27 cellular contexts compared by ENCODE assay signal in genomic region chr18:58583569-58583968, GRCh38. TPM values are rescaled to one million over a fixed set of nuclear protein-coding genes. Genes with fewer than 3 reads are reported as not detected.
DNase-seq lines count a peak whose midpoint lies in the region; ATAC-seq and TF ChIP-seq lines count a peak whose summit lies in the region.
"Had no signal": no experiment of that assay in that cellular context is flagged by ENCODE, and none has a peak within 500 bp of the region (broad histone marks: within the 10 kb centered on the region; RNA-seq: fewer than 3 reads in every experiment).

No MANE protein-coding gene starts in this region.

- H3F3A ChIP-seq in smooth muscle cell (ENCODE audit: low read depth), result peaks cover 27% of the 10 kb centered on the region

- H2AFZ ChIP-seq in smooth muscle cell (ENCODE audit: low read depth), result no peak overlapping the region
- H2AFZ ChIP-seq: hepatocyte, parathyroid adenoma had no signal

- no peak overlapping the region for H4K5ac ChIP-seq in mesendoderm (ENCODE audit: low read length)

- H3K4ac ChIP-seq in mesendoderm (ENCODE audit: low read depth, low read length), result peak overlapping the region; percentile 90

- no peak overlapping the region for H3K56ac ChIP-seq in mesendoderm (ENCODE audit: low read length)

- peak overlapping the region; percentile 17 for H3K27ac Mint-ChIP-seq in activated CD4-positive, alpha-beta T cell treated with anti-CD3 and anti-CD28 coated beads, Interleukin-2, amount 10 ng/mL, durations not matched to agents 7 days and 5 days
- H3K27ac Mint-ChIP-seq: activated CD8-positive, alpha-beta T cell treated with anti-CD3 and anti-CD28 coated beads, Interleukin-2, amount 10 ng/mL, durations not matched to agents 7 days and 5 days; activated naive CD8-positive, alpha-beta T cell treated with anti-CD3 and anti-CD28 coated beads, Interleukin-2, amount 50 U/mL, for 24 hours had no signal

- no peak overlapping the region for H2AK5ac ChIP-seq in mesendoderm (ENCODE audit: low read length)

- no peak overlapping the region for H2BK5ac ChIP-seq in mesendoderm (ENCODE audit: low read length)

- H3K9ac ChIP-seq in mesendoderm (ENCODE audit: low read length), result no peak overlapping the region
- H3K9ac ChIP-seq in smooth muscle cell (ENCODE audit: low read depth), result no peak overlapping the region
- H3K9ac ChIP-seq: parathyroid adenoma had no signal

- H3K27ac ChIP-seq in SJSA1, result peak overlapping the region; percentile 91
- no peak overlapping the region for H3K27ac ChIP-seq in mesendoderm (ENCODE audit: low read depth, low read length)
- peak overlapping the region; percentile 78 for H3K27ac ChIP-seq in smooth muscle cell (ENCODE audit: low read depth)
- H3K27ac ChIP-seq: body of pancreas, hepatocyte, left lung, parathyroid adenoma, tibial nerve had no signal

- H3K4me1 ChIP-seq in SJSA1 (replicated peaks), result peaks cover 57% of the 10 kb centered on the region
- H3K4me1 ChIP-seq in mesendoderm (ENCODE audit: control insufficient read depth, low read depth, low read length), result peaks cover 10% of the 10 kb centered on the region
- peaks cover 40% of the 10 kb centered on the region for H3K4me1 ChIP-seq in smooth muscle cell (ENCODE audit: low read depth)
- H3K4me1 ChIP-seq: left lung, parathyroid adenoma, tibial nerve had no signal

- H4K20me1 ChIP-seq in smooth muscle cell (ENCODE audit: low read depth), result no peaks in the 10 kb centered on the region

- H3K4me2 ChIP-seq in mesendoderm (ENCODE audit: low read length) (no peak overlapping the region), smooth muscle cell (peak overlapping the region; percentile 78)
- H3K4me2 ChIP-seq: hepatocyte had no signal

- H3K27me3 ChIP-seq in SJSA1 (replicated peaks), result no peaks in the 10 kb centered on the region
- no peaks in the 10 kb centered on the region for H3K27me3 ChIP-seq in mesendoderm (ENCODE audit: insufficient read depth, low read length, poor library complexity)
- H3K27me3 ChIP-seq in smooth muscle cell (ENCODE audit: low read depth), result no peaks in the 10 kb centered on the region
- H3K27me3 ChIP-seq: body of pancreas, hepatocyte had no signal

- POLR2A ChIA-PET in activated CD4-positive, alpha-beta T cell treated with anti-CD3 and anti-CD28 coated beads, Interleukin-2, amount 10 ng/mL, durations not matched to agents 7 days and 5 days (lab: Charles Lee), result no interaction called here

- H3K18ac ChIP-seq in mesendoderm (ENCODE audit: low read length), result peak overlapping the region; percentile 92

- no peak overlapping the region for H2BK15ac ChIP-seq in mesendoderm (replicated peaks; ENCODE audit: low read depth)

- peaks cover 12% of the 10 kb centered on the region for H3K27me3 Mint-ChIP-seq in activated CD4-positive, alpha-beta T cell treated with anti-CD3 and anti-CD28 coated beads, Interleukin-2, amount 10 ng/mL, durations not matched to agents 7 days and 5 days

- no peaks in the 10 kb centered on the region for H3K79me1 ChIP-seq in mesendoderm (ENCODE audit: low read length)

- CTCF ChIA-PET in activated CD4-positive, alpha-beta T cell treated with anti-CD3 and anti-CD28 coated beads, Interleukin-2, amount 10 ng/mL, durations not matched to agents 7 days and 5 days (lab: Charles Lee), result no interaction called here

- no peak for ATAC-seq in HG02870 (IDR thresholded peaks at IDR 0.05; ENCODE audit: unreplicated experiment)
- ATAC-seq: activated CD8-positive, alpha-beta T cell treated with anti-CD3 and anti-CD28 coated beads, Interleukin-2, amount 10 ng/mL, durations not matched to agents 7 days and 5 days; activated naive CD8-positive, alpha-beta T cell treated with anti-CD3 and anti-CD28 coated beads, Interleukin-2, amount 50 U/mL, for 24 hours; body of pancreas; left lung; naive thymus-derived CD8-positive, alpha-beta T cell; right cardiac atrium had no signal

- H4K8ac ChIP-seq in mesendoderm (ENCODE audit: low read depth, low read length), result no peak overlapping the region

- no peak overlapping the region for H2BK120ac ChIP-seq in mesendoderm (ENCODE audit: low read depth, low read length)

- TF ChIP-seq CTCF in smooth muscle cell (IDR thresholded peaks at IDR 0.05; ENCODE audit: borderline replicate concordance, insufficient read depth, poor library complexity, severe bottlenecking), result no peak

- H3K4me1 Mint-ChIP-seq in activated CD4-positive, alpha-beta T cell treated with anti-CD3 and anti-CD28 coated beads, Interleukin-2, amount 10 ng/mL, durations not matched to agents 7 days and 5 days, result peaks cover 9% of the 10 kb centered on the region

- H3K9me3 ChIP-seq in SJSA1 (replicated peaks), result peaks cover 8% of the 10 kb centered on the region
- peaks cover 3% of the 10 kb centered on the region for H3K9me3 ChIP-seq in smooth muscle cell (replicated peaks; ENCODE audit: low read depth)

- H3K36me3 Mint-ChIP-seq in activated CD4-positive, alpha-beta T cell treated with anti-CD3 and anti-CD28 coated beads, Interleukin-2, amount 10 ng/mL, durations not matched to agents 7 days and 5 days (ENCODE audit: low read depth), result no peaks in the 10 kb centered on the region

- no peak for DNase-seq in activated CD4-positive, alpha-beta T cell treated with anti-CD3 and anti-CD28 coated beads, Interleukin-2, amount 10 ng/mL, durations not matched to agents 7 days and 5 days
- no peak for DNase-seq in activated CD4-positive, alpha-beta T cell treated with anti-CD3 and anti-CD28 coated beads, Interleukin-2, amount 50 U/mL, for 4 hours
- DNase-seq in SJSA1 (ENCODE audit: low read depth in 1 of 2, low spot score in 2 of 2) (no peak), mesendoderm (no peak), smooth muscle cell (lab: John Stamatoyannopoulos, UW; ENCODE audit: unreplicated experiment) (no peak), HK-2 (ENCODE audit: unreplicated experiment) (no peak), NCI-H1048 (lab: John Stamatoyannopoulos, UW) (no peak)
- DNase-seq: 8988T; activated CD4-positive, CD25-positive, alpha-beta regulatory T cell treated with anti-CD3 and anti-CD28 coated beads, Interleukin-2, amount 50 U/mL, for 72 hours; activated CD8-positive, alpha-beta T cell treated with anti-CD3 and anti-CD28 coated beads, Interleukin-2, amount 10 ng/mL, durations not matched to agents 7 days and 5 days; activated effector memory CD4-positive, alpha-beta T cell treated with anti-CD3 and anti-CD28 coated beads, Interleukin-2, amount 50 U/mL, for 16 hours; activated naive CD8-positive, alpha-beta T cell treated with anti-CD3 and anti-CD28 coated beads, Interleukin-2, amount 50 U/mL, for 24 hours; body of pancreas; DMS53; effector CD8-positive, alpha-beta T cell; erythroblast; GDM1; left lung; naive thymus-derived CD8-positive, alpha-beta T cell; NCI-H2029 treated with DMSO at 0.1 percent for 48 hours; NCI-H2227 treated with DMSO at 0.1 percent for 48 hours; NCI-H748 treated with DMSO at 0.1 percent for 48 hours; right cardiac atrium had no signal

- H3K36me3 ChIP-seq in SJSA1, result no peaks in the 10 kb centered on the region
- peaks cover 2% of the 10 kb centered on the region for H3K36me3 ChIP-seq in mesendoderm (ENCODE audit: control insufficient read depth, insufficient read depth, low read length)
- no peaks in the 10 kb centered on the region for H3K36me3 ChIP-seq in smooth muscle cell (ENCODE audit: low read depth)
- H3K36me3 ChIP-seq: left lung, tibial nerve had no signal

- H3K4me3 ChIP-seq in SJSA1 (no peak overlapping the region), mesendoderm (ENCODE audit: low read length) (no peak overlapping the region), smooth muscle cell (no peak overlapping the region)
- H3K4me3 ChIP-seq: body of pancreas, hepatocyte, left lung, tibial nerve had no signal

- WGBS in mesendoderm (ENCODE audit: extremely low coverage, insufficient coverage, low lambda C conversion rate), result no CpG with 5 or more reads among the region's 1 CpG
- WGBS in smooth muscle cell (ENCODE audit: low lambda C conversion rate), result 96% methylated on average over 1 of the region's 1 CpG

- H3K23ac ChIP-seq in mesendoderm (ENCODE audit: low read length), result no peak overlapping the region

- H3K79me2 ChIP-seq in mesendoderm (ENCODE audit: control insufficient read depth, insufficient read depth, low read length) (no peaks in the 10 kb centered on the region), smooth muscle cell (ENCODE audit: low read depth) (no peaks in the 10 kb centered on the region)
- H3K79me2 ChIP-seq: hepatocyte, parathyroid adenoma had no signal

- H3K9me3 Mint-ChIP-seq in activated CD4-positive, alpha-beta T cell treated with anti-CD3 and anti-CD28 coated beads, Interleukin-2, amount 10 ng/mL, durations not matched to agents 7 days and 5 days, result peaks cover 10% of the 10 kb centered on the region

- H3K4me3 Mint-ChIP-seq in activated CD4-positive, alpha-beta T cell treated with anti-CD3 and anti-CD28 coated beads, Interleukin-2, amount 10 ng/mL, durations not matched to agents 7 days and 5 days, result no peak overlapping the region
- H3K4me3 Mint-ChIP-seq: activated CD8-positive, alpha-beta T cell treated with anti-CD3 and anti-CD28 coated beads, Interleukin-2, amount 10 ng/mL, durations not matched to agents 7 days and 5 days; activated naive CD8-positive, alpha-beta T cell treated with anti-CD3 and anti-CD28 coated beads, Interleukin-2, amount 50 U/mL, for 24 hours; naive thymus-derived CD8-positive, alpha-beta T cell had no signal

RNA-seq across cellular contexts. Expression of gene ALPK2, which starts 45.3 kb away (rescaled TPM):
- total RNA-seq in activated CD4-positive, alpha-beta T cell treated with anti-CD3 and anti-CD28 coated beads, Interleukin-2, amount 10 ng/mL, durations not matched to agents 7 days and 5 days, result not detected
- 22.2 and 46.0 TPM in 2 replicates for total RNA-seq in SJSA1 (2014; rRNA removed; shearing (Covaris generic))
- 3.0 TPM for polyA plus RNA-seq in mesendoderm (2013, experiment 1 of 2)
- polyA plus RNA-seq in mesendoderm (2013, experiment 2 of 2), result 3.0 TPM
- 39.0 and 42.1 TPM in 2 replicates for total RNA-seq in smooth muscle cell
- 9.3 and 13.2 TPM in 2 replicates for polyA plus RNA-seq in smooth muscle cell
- total RNA-seq: activated CD8-positive, alpha-beta T cell treated with anti-CD3 and anti-CD28 coated beads, Interleukin-2, amount 10 ng/mL, durations not matched to agents 7 days and 5 days had no signal
- polyA plus RNA-seq: naive thymus-derived CD8-positive, alpha-beta T cell had no signal

Comparison
In these comparisons a context has a peak if more than half of its experiments do, and no peak if none do; other contexts are left out.
1. RNA of gene ALPK2, which starts 45.3 kb away (total RNA-seq): 22.2 to 46.0 TPM in SJSA1 and 39.0 to 42.1 TPM in smooth muscle cell; not detected in activated CD4-positive, alpha-beta T cell treated with anti-CD3 and anti-CD28 coated beads, Interleukin-2, amount 10 ng/mL, durations not matched to agents 7 days and 5 days; every median in the first group is over 10 times any median in the second.